Comparison of ENCODE assay signal across 27 cellular contexts in genomic region chr12:94585624-94586023, GRCh38.
DNase-seq lines count a peak whose midpoint lies in the region; ATAC-seq, FAIRE-seq and TF ChIP-seq lines count a peak whose summit lies in the region.
"Had no signal": no experiment of that assay in that cellular context is flagged by ENCODE, and none has a peak within 500 bp of the region (broad histone marks: within the 10 kb centered on the region; RNA-seq: fewer than 3 reads in every experiment).

No MANE protein-coding gene starts in this region.

- no peak overlapping the region for H3K4me2 ChIP-seq in parathyroid adenoma (ENCODE audit: low read length)

- H2AFZ ChIP-seq in parathyroid adenoma: no peak overlapping the region

- TF ChIP-seq CTCF in heart left ventricle (IDR thresholded peaks at IDR 0.05) (no peak), bronchial epithelial cell (IDR thresholded peaks at IDR 0.05; ENCODE audit: insufficient read depth, low read length, severe bottlenecking) (no peak), parathyroid adenoma (IDR thresholded peaks at IDR 0.05) (no peak), GM13977 (IDR thresholded peaks at IDR 0.05; ENCODE audit: extremely low read depth, insufficient read depth, missing control alignments) (no peak)

- no peak for DNase-seq in right cardiac atrium
- DNase-seq in heart left ventricle: no peak
- DNase-seq in bronchial epithelial cell (ENCODE audit: low read depth): no peak
- no peak for DNase-seq in GM13977 (ENCODE audit: low spot score)
- DNase-seq in erythroblast (lab: John Stamatoyannopoulos, UW): no peak
- no peak for DNase-seq in activated effector memory CD4-positive, alpha-beta T cell treated with anti-CD3 and anti-CD28 coated beads, Interleukin-2, amount 50 U/mL, for 16 hours
- DNase-seq: activated CD4-positive, alpha-beta T cell treated with anti-CD3 and anti-CD28 coated beads for 4 hours; activated CD8-positive, alpha-beta T cell treated with anti-CD3 and anti-CD28 coated beads, Interleukin-2, amount 10 ng/mL, durations not matched to agents 7 days and 5 days; amygdala; brain microvascular endothelial cell; CD8-positive, alpha-beta memory T cell; DMS 273 treated with DMSO at 0.1 percent for 48 hours; gastrocnemius medialis; kidney glomerular epithelial cell; NCI-H1436; NCI-H2081; NCI-H2227 treated with DMSO at 0.1 percent for 48 hours; SHP77 treated with DMSO at 0.1 percent for 48 hours; stimulated activated CD8-positive, alpha-beta memory T cell treated with anti-CD3 and anti-CD28 coated beads, Interleukin-4, amount 100 ng/mL, for 48 hours; stimulated activated naive CD8-positive, alpha-beta T cell treated with anti-CD3 and anti-CD28 coated beads, Interleukin-15, amount 100 ng/mL, for 72 hours had no signal

- H3K4me3 ChIP-seq in right cardiac atrium (ENCODE audit: low read length): no peak overlapping the region
- no peak overlapping the region for H3K4me3 ChIP-seq in heart left ventricle
- no peak overlapping the region for H3K4me3 ChIP-seq in bronchial epithelial cell (ENCODE audit: low read depth, low read length)
- no peak overlapping the region for H3K4me3 ChIP-seq in parathyroid adenoma (ENCODE audit: low read depth, low read length)
- H3K4me3 ChIP-seq: gastrocnemius medialis, lung had no signal

- H3K27me3 ChIP-seq in right cardiac atrium (ENCODE audit: control insufficient read depth, insufficient read depth): no peaks in the 10 kb centered on the region
- no peaks in the 10 kb centered on the region for H3K27me3 ChIP-seq in heart left ventricle
- H3K27me3 ChIP-seq in bronchial epithelial cell (ENCODE audit: control insufficient read depth, insufficient read depth, low read length): no peaks in the 10 kb centered on the region
- H3K27me3 ChIP-seq in parathyroid adenoma (ENCODE audit: control insufficient read depth, insufficient read depth, low read length): no peaks in the 10 kb centered on the region
- H3K27me3 ChIP-seq: brain microvascular endothelial cell, gastrocnemius medialis, Peyer's patch had no signal

- no peak for TF ChIP-seq POLR2A in heart left ventricle (IDR thresholded peaks at IDR 0.05)
- no peak for TF ChIP-seq POLR2A in erythroblast (IDR thresholded peaks at IDR 0.05; ENCODE audit: low read length)

- peaks cover 7% of the 10 kb centered on the region for H3K4me1 ChIP-seq in right cardiac atrium (ENCODE audit: control insufficient read depth, insufficient read depth, low read length)
- H3K4me1 ChIP-seq in heart left ventricle: peaks cover 0 to 26% (median 14%) of the 10 kb centered on the region in 12 donors
- no peaks in the 10 kb centered on the region for H3K4me1 ChIP-seq in parathyroid adenoma

- peak; percentile 36 for FAIRE-seq in bronchial epithelial cell (lab: Jason Lieb, UNC)

- H3K27ac ChIP-seq in right cardiac atrium (ENCODE audit: low read length) (no peak overlapping the region), heart left ventricle (peak overlapping the region in 3 of 12 donors; percentile 13 to 60 (median 19)), parathyroid adenoma (peak overlapping the region; percentile 6)
- H3K27ac ChIP-seq: 22Rv1, brain microvascular endothelial cell had no signal

- ATAC-seq in right cardiac atrium (peak; percentile 32 to 44), heart left ventricle (no peak), HG03175 (IDR thresholded peaks at IDR 0.05; ENCODE audit: unreplicated experiment) (no peak)
- ATAC-seq: activated CD8-positive, alpha-beta T cell treated with anti-CD3 and anti-CD28 coated beads, Interleukin-2, amount 10 ng/mL, durations not matched to agents 7 days and 5 days; activated naive CD4-positive, alpha-beta T cell treated with anti-CD3 and anti-CD28 coated beads, Interleukin-2, amount 50 U/mL, for 72 hours; gastrocnemius medialis; natural killer cell treated with Interleukin-12 subunit alpha and Interleukin-12 subunit beta and Interleukin-15 and Interleukin-18, amount 100 ng/mL, for 72 hours; stimulated activated naive CD8-positive, alpha-beta T cell treated with anti-CD3 and anti-CD28 coated beads, Interleukin-15, amount 100 ng/mL, for 72 hours had no signal

- in situ Hi-C loops in GM13977 (cut with MboI; ENCODE audit: low pct_unique_long_range_greater_than_20kb, low sequenced_read_pairs, unreplicated experiment): no loop called here

- H3K9me3 ChIP-seq in right cardiac atrium (ENCODE audit: control insufficient read depth, low read length) (no peaks in the 10 kb centered on the region), heart left ventricle (no peaks in the 10 kb centered on the region), parathyroid adenoma (ENCODE audit: control insufficient read depth, low read length) (no peaks in the 10 kb centered on the region)
- H3K9me3 ChIP-seq: gastrocnemius medialis, Peyer's patch had no signal

- no peak overlapping the region for H3K9ac ChIP-seq in parathyroid adenoma

- H3K79me2 ChIP-seq in parathyroid adenoma: peaks cover 2% of the 10 kb centered on the region

- 90% methylated on average over 3 of the region's 3 CpGs for WGBS in right cardiac atrium
- 84 to 90% (median 87%) methylated on average over 3 of the region's 3 CpGs for WGBS in heart left ventricle, 4 donors

- H3K36me3 ChIP-seq in heart left ventricle (peaks cover 0 to 14% (median 0%) of the 10 kb centered on the region in 9 donors), bronchial epithelial cell (ENCODE audit: control insufficient read depth, insufficient read depth, low read length) (peaks cover 4% of the 10 kb centered on the region), parathyroid adenoma (ENCODE audit: control insufficient read depth, insufficient read depth, low read length) (no peaks in the 10 kb centered on the region)
- H3K36me3 ChIP-seq: brain microvascular endothelial cell had no signal

- intact Hi-C loops in right cardiac atrium (cut with DNase I): no loop called here
- intact Hi-C loops in heart left ventricle (cut with DNase I): loop anchor here in 5 of 10 donors (5.0 to 10.0 kb wide), 3 partner anchors 59 to 67 kb away; partner anchors contain the start of gene TMCC3 (in 1 of the 5)

Comparison
In these comparisons a context has a peak if more than half of its experiments do, and no peak if none do; other contexts are left out.
1. ATAC-seq: peak in right cardiac atrium (2 of 2); none in heart left ventricle (0 of 4) and HG03175 (single experiment).